ENCODE assay signal across 4 cellular contexts in the genomic region with DNA sequence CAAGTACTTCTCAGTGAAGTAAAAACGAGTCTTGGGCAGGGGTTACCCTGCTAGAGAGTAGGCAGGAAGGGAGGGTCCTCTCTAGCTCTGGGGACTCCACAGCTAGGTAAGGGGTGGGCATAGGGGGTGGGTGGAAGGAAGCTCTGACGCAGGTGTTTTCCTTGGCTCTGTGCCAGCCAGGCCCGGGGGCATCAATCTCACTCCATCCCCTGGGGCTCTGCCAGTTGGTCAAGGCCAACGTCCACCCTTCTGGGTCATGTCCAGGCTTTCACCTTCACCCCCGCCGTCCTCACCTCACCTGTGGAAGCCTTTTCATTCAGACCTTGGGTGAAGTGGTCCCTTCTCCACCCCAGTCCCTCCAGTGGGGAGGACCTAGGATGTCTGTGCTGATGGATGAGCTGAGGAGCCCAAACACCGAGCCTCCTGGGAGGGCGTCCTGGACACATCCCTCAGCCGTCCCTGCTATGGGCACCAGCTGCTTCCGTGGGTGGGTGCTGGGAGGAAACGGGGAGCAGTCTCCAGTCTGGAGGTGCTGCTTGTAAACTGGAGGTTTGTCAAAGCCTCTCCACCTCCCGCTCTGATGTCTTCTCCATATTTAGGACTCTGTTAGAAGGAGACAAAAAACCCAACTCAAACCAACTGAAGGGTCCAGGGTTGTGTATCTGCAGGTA.
TF ChIP-seq lines count a peak whose summit lies in the region.

No MANE protein-coding gene starts in this region.

TF ChIP-seq in SK-N-SH, 30 proteins besides CTCF, POLR2A, EP300 and RAD21 (continues in another document):
- TF ChIP-seq MXI1 (IDR thresholded peaks at IDR 0.05; ENCODE audit: low read depth, low read length): no peak
- TF ChIP-seq, protein P1, sequence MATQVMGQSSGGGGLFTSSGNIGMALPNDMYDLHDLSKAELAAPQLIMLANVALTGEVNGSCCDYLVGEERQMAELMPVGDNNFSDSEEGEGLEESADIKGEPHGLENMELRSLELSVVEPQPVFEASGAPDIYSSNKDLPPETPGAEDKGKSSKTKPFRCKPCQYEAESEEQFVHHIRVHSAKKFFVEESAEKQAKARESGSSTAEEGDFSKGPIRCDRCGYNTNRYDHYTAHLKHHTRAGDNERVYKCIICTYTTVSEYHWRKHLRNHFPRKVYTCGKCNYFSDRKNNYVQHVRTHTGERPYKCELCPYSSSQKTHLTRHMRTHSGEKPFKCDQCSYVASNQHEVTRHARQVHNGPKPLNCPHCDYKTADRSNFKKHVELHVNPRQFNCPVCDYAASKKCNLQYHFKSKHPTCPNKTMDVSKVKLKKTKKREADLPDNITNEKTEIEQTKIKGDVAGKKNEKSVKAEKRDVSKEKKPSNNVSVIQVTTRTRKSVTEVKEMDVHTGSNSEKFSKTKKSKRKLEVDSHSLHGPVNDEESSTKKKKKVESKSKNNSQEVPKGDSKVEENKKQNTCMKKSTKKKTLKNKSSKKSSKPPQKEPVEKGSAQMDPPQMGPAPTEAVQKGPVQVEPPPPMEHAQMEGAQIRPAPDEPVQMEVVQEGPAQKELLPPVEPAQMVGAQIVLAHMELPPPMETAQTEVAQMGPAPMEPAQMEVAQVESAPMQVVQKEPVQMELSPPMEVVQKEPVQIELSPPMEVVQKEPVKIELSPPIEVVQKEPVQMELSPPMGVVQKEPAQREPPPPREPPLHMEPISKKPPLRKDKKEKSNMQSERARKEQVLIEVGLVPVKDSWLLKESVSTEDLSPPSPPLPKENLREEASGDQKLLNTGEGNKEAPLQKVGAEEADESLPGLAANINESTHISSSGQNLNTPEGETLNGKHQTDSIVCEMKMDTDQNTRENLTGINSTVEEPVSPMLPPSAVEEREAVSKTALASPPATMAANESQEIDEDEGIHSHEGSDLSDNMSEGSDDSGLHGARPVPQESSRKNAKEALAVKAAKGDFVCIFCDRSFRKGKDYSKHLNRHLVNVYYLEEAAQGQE (IDR thresholded peaks at IDR 0.05; ENCODE audit: low read depth, low read length): no peak
- TF ChIP-seq, protein P2, sequence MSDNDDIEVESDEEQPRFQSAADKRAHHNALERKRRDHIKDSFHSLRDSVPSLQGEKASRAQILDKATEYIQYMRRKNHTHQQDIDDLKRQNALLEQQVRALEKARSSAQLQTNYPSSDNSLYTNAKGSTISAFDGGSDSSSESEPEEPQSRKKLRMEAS (IDR thresholded peaks at IDR 0.05; ENCODE audit: low read depth): no peak
- TF ChIP-seq MEF2A (IDR thresholded peaks at IDR 0.05; ENCODE audit: borderline replicate concordance, low read depth): no peak
- TF ChIP-seq GABPA (IDR thresholded peaks at IDR 0.05; ENCODE audit: low read depth): no peak
- no peak for TF ChIP-seq EZH2phosphoT487 (IDR thresholded peaks at IDR 0.05; ENCODE audit: borderline replicate concordance, low read depth)
- TF ChIP-seq RFX5 (IDR thresholded peaks at IDR 0.05; ENCODE audit: low read length): no peak
- no peak for TF ChIP-seq POLR2AphosphoS5 (IDR thresholded peaks at IDR 0.05; ENCODE audit: low read depth, low read length)
- no peak for TF ChIP-seq NRF1 (IDR thresholded peaks at IDR 0.05; ENCODE audit: low read depth, low read length)
- TF ChIP-seq NFIC (IDR thresholded peaks at IDR 0.05; ENCODE audit: borderline replicate concordance): no peak

TF ChIP-seq in SK-N-SH treated with all-trans-retinoic acid at 6 μM for 48 hours, 23 proteins besides CTCF, POLR2A, EP300 and RAD21:
- TF ChIP-seq, protein P3, sequence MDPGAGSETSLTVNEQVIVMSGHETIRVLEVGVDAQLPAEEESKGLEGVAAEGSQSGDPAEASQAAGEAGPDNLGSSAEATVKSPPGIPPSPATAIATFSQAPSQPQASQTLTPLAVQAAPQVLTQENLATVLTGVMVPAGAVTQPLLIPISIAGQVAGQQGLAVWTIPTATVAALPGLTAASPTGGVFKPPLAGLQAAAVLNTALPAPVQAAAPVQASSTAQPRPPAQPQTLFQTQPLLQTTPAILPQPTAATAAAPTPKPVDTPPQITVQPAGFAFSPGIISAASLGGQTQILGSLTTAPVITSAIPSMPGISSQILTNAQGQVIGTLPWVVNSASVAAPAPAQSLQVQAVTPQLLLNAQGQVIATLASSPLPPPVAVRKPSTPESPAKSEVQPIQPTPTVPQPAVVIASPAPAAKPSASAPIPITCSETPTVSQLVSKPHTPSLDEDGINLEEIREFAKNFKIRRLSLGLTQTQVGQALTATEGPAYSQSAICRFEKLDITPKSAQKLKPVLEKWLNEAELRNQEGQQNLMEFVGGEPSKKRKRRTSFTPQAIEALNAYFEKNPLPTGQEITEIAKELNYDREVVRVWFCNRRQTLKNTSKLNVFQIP (CRISPR knock-in tag; IDR thresholded peaks at IDR 0.05; ENCODE audit: borderline replicate concordance, low read depth): no peak
- TF ChIP-seq SNAI2 (CRISPR knock-in tag; IDR thresholded peaks at IDR 0.05): no peak
- TF ChIP-seq, protein P4, sequence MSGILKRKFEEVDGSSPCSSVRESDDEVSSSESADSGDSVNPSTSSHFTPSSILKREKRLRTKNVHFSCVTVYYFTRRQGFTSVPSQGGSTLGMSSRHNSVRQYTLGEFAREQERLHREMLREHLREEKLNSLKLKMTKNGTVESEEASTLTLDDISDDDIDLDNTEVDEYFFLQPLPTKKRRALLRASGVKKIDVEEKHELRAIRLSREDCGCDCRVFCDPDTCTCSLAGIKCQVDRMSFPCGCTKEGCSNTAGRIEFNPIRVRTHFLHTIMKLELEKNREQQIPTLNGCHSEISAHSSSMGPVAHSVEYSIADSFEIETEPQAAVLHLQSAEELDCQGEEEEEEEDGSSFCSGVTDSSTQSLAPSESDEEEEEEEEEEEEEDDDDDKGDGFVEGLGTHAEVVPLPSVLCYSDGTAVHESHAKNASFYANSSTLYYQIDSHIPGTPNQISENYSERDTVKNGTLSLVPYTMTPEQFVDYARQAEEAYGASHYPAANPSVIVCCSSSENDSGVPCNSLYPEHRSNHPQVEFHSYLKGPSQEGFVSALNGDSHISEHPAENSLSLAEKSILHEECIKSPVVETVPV (CRISPR knock-in tag; IDR thresholded peaks at IDR 0.05): no peak
- no peak for TF ChIP-seq ARNTL (CRISPR knock-in tag; IDR thresholded peaks at IDR 0.05; ENCODE audit: borderline replicate concordance, low read depth)
- no peak for TF ChIP-seq ZFP30 (CRISPR knock-in tag; IDR thresholded peaks at IDR 0.05)
- TF ChIP-seq, protein P5, sequence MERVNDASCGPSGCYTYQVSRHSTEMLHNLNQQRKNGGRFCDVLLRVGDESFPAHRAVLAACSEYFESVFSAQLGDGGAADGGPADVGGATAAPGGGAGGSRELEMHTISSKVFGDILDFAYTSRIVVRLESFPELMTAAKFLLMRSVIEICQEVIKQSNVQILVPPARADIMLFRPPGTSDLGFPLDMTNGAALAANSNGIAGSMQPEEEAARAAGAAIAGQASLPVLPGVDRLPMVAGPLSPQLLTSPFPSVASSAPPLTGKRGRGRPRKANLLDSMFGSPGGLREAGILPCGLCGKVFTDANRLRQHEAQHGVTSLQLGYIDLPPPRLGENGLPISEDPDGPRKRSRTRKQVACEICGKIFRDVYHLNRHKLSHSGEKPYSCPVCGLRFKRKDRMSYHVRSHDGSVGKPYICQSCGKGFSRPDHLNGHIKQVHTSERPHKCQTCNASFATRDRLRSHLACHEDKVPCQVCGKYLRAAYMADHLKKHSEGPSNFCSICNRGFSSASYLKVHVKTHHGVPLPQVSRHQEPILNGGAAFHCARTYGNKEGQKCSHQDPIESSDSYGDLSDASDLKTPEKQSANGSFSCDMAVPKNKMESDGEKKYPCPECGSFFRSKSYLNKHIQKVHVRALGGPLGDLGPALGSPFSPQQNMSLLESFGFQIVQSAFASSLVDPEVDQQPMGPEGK (CRISPR knock-in tag; IDR thresholded peaks at IDR 0.05; ENCODE audit: borderline replicate concordance): no peak
- TF ChIP-seq ZC3H10 (CRISPR knock-in tag; IDR thresholded peaks at IDR 0.05): no peak
TF ChIP-seq in SK-N-SH treated with all-trans-retinoic acid at 6 μM for 48 hours: peak in this region for 0.

TF ChIP-seq in IMR-90, 13 proteins besides CTCF, POLR2A, EP300 and RAD21 (continued from another document):
- TF ChIP-seq MAFK (IDR thresholded peaks at IDR 0.05; ENCODE audit: low read depth, low read length) (no peak), FOS (IDR thresholded peaks at IDR 0.05; ENCODE audit: low read depth, low read length) (no peak), SMC3 (IDR thresholded peaks at IDR 0.05; ENCODE audit: low read depth, low read length) (no peak), NFE2L2 (IDR thresholded peaks at IDR 0.05; ENCODE audit: low read depth, low read length) (no peak), MAZ (IDR thresholded peaks at IDR 0.05; ENCODE audit: borderline replicate concordance, low read depth, low read length) (no peak), BHLHE40 (IDR thresholded peaks at IDR 0.05; ENCODE audit: low read depth, low read length) (no peak), CHD1 (IDR thresholded peaks at IDR 0.05; ENCODE audit: low read depth, low read length) (no peak), RFX5 (IDR thresholded peaks at IDR 0.05; ENCODE audit: low read depth, low read length) (no peak), MXI1 (IDR thresholded peaks at IDR 0.05; ENCODE audit: borderline replicate concordance, low read depth, low read length) (no peak), RCOR1 (IDR thresholded peaks at IDR 0.05; ENCODE audit: insufficient replicate concordance, low read length) (no peak)
- TF ChIP-seq, protein P6, sequence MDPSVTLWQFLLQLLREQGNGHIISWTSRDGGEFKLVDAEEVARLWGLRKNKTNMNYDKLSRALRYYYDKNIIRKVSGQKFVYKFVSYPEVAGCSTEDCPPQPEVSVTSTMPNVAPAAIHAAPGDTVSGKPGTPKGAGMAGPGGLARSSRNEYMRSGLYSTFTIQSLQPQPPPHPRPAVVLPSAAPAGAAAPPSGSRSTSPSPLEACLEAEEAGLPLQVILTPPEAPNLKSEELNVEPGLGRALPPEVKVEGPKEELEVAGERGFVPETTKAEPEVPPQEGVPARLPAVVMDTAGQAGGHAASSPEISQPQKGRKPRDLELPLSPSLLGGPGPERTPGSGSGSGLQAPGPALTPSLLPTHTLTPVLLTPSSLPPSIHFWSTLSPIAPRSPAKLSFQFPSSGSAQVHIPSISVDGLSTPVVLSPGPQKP (IDR thresholded peaks at IDR 0.05; ENCODE audit: borderline replicate concordance, low read depth, low read length): no peak
- TF ChIP-seq, protein P7, sequence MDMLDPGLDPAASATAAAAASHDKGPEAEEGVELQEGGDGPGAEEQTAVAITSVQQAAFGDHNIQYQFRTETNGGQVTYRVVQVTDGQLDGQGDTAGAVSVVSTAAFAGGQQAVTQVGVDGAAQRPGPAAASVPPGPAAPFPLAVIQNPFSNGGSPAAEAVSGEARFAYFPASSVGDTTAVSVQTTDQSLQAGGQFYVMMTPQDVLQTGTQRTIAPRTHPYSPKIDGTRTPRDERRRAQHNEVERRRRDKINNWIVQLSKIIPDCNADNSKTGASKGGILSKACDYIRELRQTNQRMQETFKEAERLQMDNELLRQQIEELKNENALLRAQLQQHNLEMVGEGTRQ (IDR thresholded peaks at IDR 0.05; ENCODE audit: low read depth, low read length): no peak

TF ChIP-seq in HEK293T, 16 proteins besides CTCF, POLR2A, EP300 and RAD21 (continued from another document):
- TF ChIP-seq, protein P8, sequence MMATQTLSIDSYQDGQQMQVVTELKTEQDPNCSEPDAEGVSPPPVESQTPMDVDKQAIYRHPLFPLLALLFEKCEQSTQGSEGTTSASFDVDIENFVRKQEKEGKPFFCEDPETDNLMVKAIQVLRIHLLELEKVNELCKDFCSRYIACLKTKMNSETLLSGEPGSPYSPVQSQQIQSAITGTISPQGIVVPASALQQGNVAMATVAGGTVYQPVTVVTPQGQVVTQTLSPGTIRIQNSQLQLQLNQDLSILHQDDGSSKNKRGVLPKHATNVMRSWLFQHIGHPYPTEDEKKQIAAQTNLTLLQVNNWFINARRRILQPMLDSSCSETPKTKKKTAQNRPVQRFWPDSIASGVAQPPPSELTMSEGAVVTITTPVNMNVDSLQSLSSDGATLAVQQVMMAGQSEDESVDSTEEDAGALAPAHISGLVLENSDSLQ (IDR thresholded peaks at IDR 0.05): no peak
- TF ChIP-seq ARNT (IDR thresholded peaks at IDR 0.05): no peak
